8 cellular contexts compared by ENCODE assay signal in genomic region chr22:38569972-38570840, GRCh38. TPM values are rescaled to one million over a fixed set of nuclear protein-coding genes. Genes with fewer than 3 reads are reported as not detected.
DNase-seq lines count a peak whose midpoint lies in the region; ATAC-seq and TF ChIP-seq lines count a peak whose summit lies in the region.

Gene DMC1, minus strand, starts transcription at chr22:38570183. Its CDS starts 1,927 bp downstream, at chr22:38568256.

- H3K36me3 Mint-ChIP-seq in neural crest cell (ENCODE audit: low read depth), result no peaks in the 10 kb centered on the region

- peaks cover 8% of the 10 kb centered on the region for H3K4me1 ChIP-seq in foreskin keratinocyte

- H3K27me3 ChIP-seq in foreskin keratinocyte, result no peaks in the 10 kb centered on the region

- H3K27ac ChIP-seq in foreskin keratinocyte, result peak within 1 kb of the TSS; percentile 88

- peaks cover 21% of the 10 kb centered on the region for H3K4me1 Mint-ChIP-seq in neural crest cell
- peaks cover 12% of the 10 kb centered on the region for H3K4me1 Mint-ChIP-seq in stimulated activated naive CD8-positive, alpha-beta T cell treated with anti-CD3 and anti-CD28 coated beads, Interleukin-15, amount 100 ng/mL, for 72 hours

- no peaks in the 10 kb centered on the region for H3K9me3 Mint-ChIP-seq in neural crest cell
- no peaks in the 10 kb centered on the region for H3K9me3 Mint-ChIP-seq in stimulated activated naive CD8-positive, alpha-beta T cell treated with anti-CD3 and anti-CD28 coated beads, Interleukin-15, amount 100 ng/mL, for 72 hours

- peak within 1 kb of the TSS; percentile 97 for H3K27ac Mint-ChIP-seq in neural crest cell (ENCODE audit: unreplicated experiment)
- peak within 1 kb of the TSS; percentile 100 for H3K27ac Mint-ChIP-seq in stimulated activated naive CD8-positive, alpha-beta T cell treated with anti-CD3 and anti-CD28 coated beads, Interleukin-15, amount 100 ng/mL, for 72 hours

- peak within 1 kb of the TSS; percentile 90 for H3K4me3 Mint-ChIP-seq in neural crest cell
- peak within 1 kb of the TSS; percentile 97 to 98 for H3K4me3 Mint-ChIP-seq in stimulated activated naive CD8-positive, alpha-beta T cell treated with anti-CD3 and anti-CD28 coated beads, Interleukin-15, amount 100 ng/mL, for 72 hours

- peak; percentile 69 for ATAC-seq in GM19397 (IDR thresholded peaks at IDR 0.05; ENCODE audit: unreplicated experiment)
- peak; percentile 84 for ATAC-seq in foreskin keratinocyte
- ATAC-seq in stimulated activated naive CD8-positive, alpha-beta T cell treated with anti-CD3 and anti-CD28 coated beads, Interleukin-15, amount 100 ng/mL, for 72 hours, result peak; percentile 91

- DNase-seq in AML-193 (lab: John Stamatoyannopoulos, UW) (peak; percentile 61 to 62), LoVo (ENCODE audit: low spot score) (peak; percentile 93), SK-MEL-5 (ENCODE audit: low read depth, low spot score) (peak; percentile 87), foreskin keratinocyte (peak in 1 of 2 donors; percentile 33), neural crest cell (ENCODE audit: low read depth, low spot score) (peak; percentile 95)
- DNase-seq in activated gamma-delta T cell treated with anti-CD3 and anti-CD28 coated beads, Interleukin-2, amount 50 U/mL, for 16 hours (ENCODE audit: low read depth), result peak; percentile 95
- DNase-seq in stimulated activated naive CD8-positive, alpha-beta T cell treated with anti-CD3 and anti-CD28 coated beads, Interleukin-15, amount 100 ng/mL, for 72 hours, result peak; percentile 92 to 94

- TF ChIP-seq CTCF in foreskin keratinocyte (conservative IDR thresholded peaks at IDR 0.05), result no peak
- TF ChIP-seq CTCF in neural crest cell (conservative IDR thresholded peaks at IDR 0.05), result no peak

- in situ Hi-C loops in SK-MEL-5 (cut with HindIII; ENCODE audit: low pct_unique_long_range_greater_than_20kb, low sequenced_read_pairs), result no loop called here

- peaks cover 11% of the 10 kb centered on the region for H3K27me3 Mint-ChIP-seq in neural crest cell (ENCODE audit: low read depth)
- no peaks in the 10 kb centered on the region for H3K27me3 Mint-ChIP-seq in stimulated activated naive CD8-positive, alpha-beta T cell treated with anti-CD3 and anti-CD28 coated beads, Interleukin-15, amount 100 ng/mL, for 72 hours

RNA-seq across cellular contexts. Expression of gene DMC1, which starts in this region (rescaled TPM):
- total RNA-seq in SK-MEL-5 (2014; rRNA removed; shearing (Covaris generic)), result 0.45 TPM in 1 of 2 replicates, not detected in the other
- polyA plus RNA-seq in SK-MEL-5 (2015; cell fraction: cytosol; rRNA removed), result not detected in 2 replicates
- polyA plus RNA-seq in SK-MEL-5 (2015; cell fraction: nucleus; rRNA removed), result not detected in 2 replicates
- total RNA-seq in foreskin keratinocyte (2.3 and 4.0 TPM in 2 replicates), neural crest cell (8.1 and 9.0 TPM in 2 replicates)
- polyA plus RNA-seq in foreskin keratinocyte, result 1.8 and 1.9 TPM in 2 replicates

Comparison
In these comparisons a context has a peak if more than half of its experiments do, and no peak if none do; other contexts are left out.
1. Peak in DNase-seq in SK-MEL-5; RNA of the gene not detected or under 1 TPM.